Comparison of ENCODE assay signal across 17 cellular contexts in the genomic region with DNA sequence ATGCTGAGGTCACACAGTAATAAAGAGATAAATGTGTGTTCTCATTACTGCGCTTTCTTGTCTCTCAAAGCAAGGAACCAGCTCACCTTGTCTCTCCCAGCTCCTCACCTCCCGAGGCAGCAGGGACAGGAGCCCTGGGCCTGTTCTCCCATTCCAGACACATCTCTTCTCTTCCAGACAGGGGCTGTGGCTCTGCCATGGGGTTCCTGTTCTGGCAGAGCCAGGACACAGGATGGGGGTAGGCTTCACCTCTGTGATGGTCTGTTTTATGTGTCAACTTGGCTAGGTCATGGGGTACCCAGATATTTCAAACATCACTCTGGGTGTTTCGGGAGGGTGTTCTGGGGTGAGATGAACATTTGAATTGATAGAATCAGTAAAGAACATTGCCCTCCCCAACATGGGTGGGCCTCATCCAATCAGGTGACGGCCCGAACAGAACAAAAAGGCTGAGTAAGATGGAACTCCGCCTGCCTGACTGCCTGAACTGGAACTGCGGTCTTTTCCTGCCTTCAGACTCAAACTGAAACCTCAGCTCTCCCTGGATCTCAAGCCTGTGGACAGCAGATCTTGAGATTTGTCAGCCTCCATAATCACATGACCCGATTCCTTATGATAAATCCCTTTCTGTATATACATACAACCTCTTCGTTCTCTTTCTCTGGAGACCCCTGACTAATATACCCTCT. TPM values are rescaled to one million over a fixed set of nuclear protein-coding genes. Genes with fewer than 3 reads are reported as not detected.
A peak's percentile ranks its signal among the peaks of the same experiment; 100 is the strongest.
DNase-seq lines count a peak whose midpoint lies in the region; ATAC-seq and TF ChIP-seq lines count a peak whose summit lies in the region.
"Had no signal": no experiment of that assay in that cellular context is flagged by ENCODE, and none has a peak within 500 bp of the region (broad histone marks: within the 10 kb centered on the region; RNA-seq: fewer than 3 reads in every experiment).

No MANE protein-coding gene starts in this region.

- no peak overlapping the region for H3K4me3 Mint-ChIP-seq in activated CD8-positive, alpha-beta T cell treated with anti-CD3 and anti-CD28 coated beads, Interleukin-2, amount 10 ng/mL, durations not matched to agents 7 days and 5 days
- H3K4me3 Mint-ChIP-seq: CD14-positive monocyte; CD8-positive, alpha-beta T cell had no signal

- no peaks in the 10 kb centered on the region for H3K79me2 ChIP-seq in SK-N-SH (ENCODE audit: insufficient read depth)
- H3K79me2 ChIP-seq in osteoblast (ENCODE audit: insufficient read depth, low read length), result no peaks in the 10 kb centered on the region

- no peak for TF ChIP-seq CTCF in SK-N-SH (IDR thresholded peaks at IDR 0.05)
- TF ChIP-seq CTCF in osteoblast (IDR thresholded peaks at IDR 0.05; ENCODE audit: extremely low read depth, low read depth, low read length), result no peak

- H3K36me3 ChIP-seq in SK-N-SH (replicated peaks in 1 of 2; ENCODE audit: control insufficient read depth in 1 of 2, insufficient read depth in 2 of 2, low read length in 1 of 2), result no peaks in the 10 kb centered on the region
- no peaks in the 10 kb centered on the region for H3K36me3 ChIP-seq in osteoblast (ENCODE audit: insufficient read depth, low read length)

- no peaks in the 10 kb centered on the region for H4K20me1 ChIP-seq in SK-N-SH (ENCODE audit: insufficient read depth)
- no peaks in the 10 kb centered on the region for H4K20me1 ChIP-seq in osteoblast (ENCODE audit: insufficient read depth, low read length)

- TF ChIP-seq RAD21 in SK-N-SH (IDR thresholded peaks at IDR 0.05; ENCODE audit: low read length), result no peak

- peaks cover 0 to 14% of the 10 kb centered on the region in 2 experiments; a peak in 1 of 4 replicates for H3K4me1 ChIP-seq in SK-N-SH (ENCODE audit: control insufficient read depth in 1 of 2, insufficient read depth in 2 of 2, low read depth in 1 of 2, low read length in 1 of 2)
- H3K4me1 ChIP-seq in osteoblast (ENCODE audit: insufficient read depth, low read length), result peaks cover 8% of the 10 kb centered on the region

- H3K9me2 ChIP-seq in SK-N-SH, result no peaks in the 10 kb centered on the region

- no peak overlapping the region for H3K27ac Mint-ChIP-seq in activated CD8-positive, alpha-beta T cell treated with anti-CD3 and anti-CD28 coated beads, Interleukin-2, amount 10 ng/mL, durations not matched to agents 7 days and 5 days
- H3K27ac Mint-ChIP-seq: CD8-positive, alpha-beta T cell had no signal

- no peak overlapping the region for H3K4me3 ChIP-seq in SK-N-SH (ENCODE audit: low read depth in 2 of 2, low read length in 1 of 2)
- no peak overlapping the region for H3K4me3 ChIP-seq in osteoblast (ENCODE audit: insufficient read depth, low read length)

- no peaks in the 10 kb centered on the region for H3F3A ChIP-seq in SK-N-SH (replicated peaks; ENCODE audit: insufficient read depth)

- H3K27ac ChIP-seq in SK-N-SH (ENCODE audit: low read depth in 2 of 2, low read length in 1 of 2) (no peak overlapping the region), osteoblast (ENCODE audit: low read depth, low read length) (no peak overlapping the region)
- H3K27ac ChIP-seq: 22Rv1 had no signal

- no peak overlapping the region for H2AFZ ChIP-seq in SK-N-SH (ENCODE audit: low read depth)
- H2AFZ ChIP-seq in osteoblast (ENCODE audit: low read length), result no peak overlapping the region

- DNase-seq in SK-N-SH, result no peak
- peak; percentile 28 for DNase-seq in mesenteric fat pad (ENCODE audit: low spot score)
- DNase-seq in osteoblast (ENCODE audit: insufficient read length, low spot score, missing footprints), result peak; percentile 26
- peak; percentile 20 for DNase-seq in ureter (ENCODE audit: low spot score)
- DNase-seq in NCI-H1417 (lab: John Stamatoyannopoulos, UW), result no peak
- DNase-seq in NCI-H187 treated with DMSO at 0.1 percent for 48 hours (lab: John Stamatoyannopoulos, UW), result no peak
- DNase-seq in activated CD8-positive, alpha-beta T cell treated with anti-CD3 and anti-CD28 coated beads, Interleukin-2, amount 10 ng/mL, durations not matched to agents 7 days and 5 days, result no peak
- DNase-seq: COR-L47, DND-41, GDM1 had no signal

- TF ChIP-seq EP300 in SK-N-SH (IDR thresholded peaks at IDR 0.05; ENCODE audit: borderline replicate concordance in 1 of 2, low read depth in 1 of 2, low read length in 1 of 2), result no peak

- no peak overlapping the region for H3K9ac ChIP-seq in SK-N-SH

- CTCF ChIA-PET in SK-N-SH (lab: Yijun Ruan, JAX), result interaction anchor here (0.8 to 6.0 kb wide), 10 partner anchors 8 to 255 kb away, joined by 3 to 55 read pairs (median 6); no protein-coding TSS in a partner anchor
- CTCF ChIA-PET in activated CD8-positive, alpha-beta T cell treated with anti-CD3 and anti-CD28 coated beads, Interleukin-2, amount 10 ng/mL, durations not matched to agents 7 days and 5 days (lab: Charles Lee), result interaction anchor here (1.1 to 4.1 kb wide), 5 partner anchors 9 to 254 kb away, joined by 3 to 32 read pairs (median 5); no protein-coding TSS in a partner anchor

- POLR2A ChIA-PET in SK-N-SH (lab: Yijun Ruan, JAX), result no interaction called here
- POLR2A ChIA-PET in activated CD8-positive, alpha-beta T cell treated with anti-CD3 and anti-CD28 coated beads, Interleukin-2, amount 10 ng/mL, durations not matched to agents 7 days and 5 days (lab: Charles Lee), result no interaction called here

- no peaks in the 10 kb centered on the region for H3K9me3 Mint-ChIP-seq in activated CD8-positive, alpha-beta T cell treated with anti-CD3 and anti-CD28 coated beads, Interleukin-2, amount 10 ng/mL, durations not matched to agents 7 days and 5 days (ENCODE audit: insufficient read depth)
- H3K9me3 Mint-ChIP-seq: CD8-positive, alpha-beta T cell had no signal

- H3K4me1 Mint-ChIP-seq in activated CD8-positive, alpha-beta T cell treated with anti-CD3 and anti-CD28 coated beads, Interleukin-2, amount 10 ng/mL, durations not matched to agents 7 days and 5 days (ENCODE audit: low read depth), result peaks cover 5% of the 10 kb centered on the region
- H3K4me1 Mint-ChIP-seq: CD14-positive monocyte had no signal

- peaks cover 2% of the 10 kb centered on the region for H3K27me3 Mint-ChIP-seq in activated CD8-positive, alpha-beta T cell treated with anti-CD3 and anti-CD28 coated beads, Interleukin-2, amount 10 ng/mL, durations not matched to agents 7 days and 5 days (ENCODE audit: low read depth)

- 79% methylated on average over 8 of the region's 9 CpGs for WGBS in SK-N-SH (ENCODE audit: low lambda C conversion rate)

- ATAC-seq in SK-N-SH treated with all-trans-retinoic acid at 6 μM for 48 hours, result no peak
- no peak for ATAC-seq in activated CD8-positive, alpha-beta T cell treated with anti-CD3 and anti-CD28 coated beads, Interleukin-2, amount 10 ng/mL, durations not matched to agents 7 days and 5 days
- ATAC-seq: CD8-positive, alpha-beta T cell; HCT116 had no signal

- H3K9me3 ChIP-seq in SK-N-SH, result no peaks in the 10 kb centered on the region
- no peaks in the 10 kb centered on the region for H3K9me3 ChIP-seq in osteoblast (ENCODE audit: low read depth, low read length)

- peaks cover 2% of the 10 kb centered on the region for H3K36me3 Mint-ChIP-seq in activated CD8-positive, alpha-beta T cell treated with anti-CD3 and anti-CD28 coated beads, Interleukin-2, amount 10 ng/mL, durations not matched to agents 7 days and 5 days (ENCODE audit: low read depth)
- H3K36me3 Mint-ChIP-seq: CD14-positive monocyte; CD8-positive, alpha-beta T cell had no signal

- H3K27me3 ChIP-seq in SK-N-SH (ENCODE audit: insufficient read depth) (no peaks in the 10 kb centered on the region), osteoblast (ENCODE audit: insufficient read depth, low read length) (peaks cover 3% of the 10 kb centered on the region)

- H3K4me2 ChIP-seq in SK-N-SH, result no peak overlapping the region
- H3K4me2 ChIP-seq in osteoblast (ENCODE audit: insufficient read depth, low read length), result no peak overlapping the region

TF ChIP-seq in SK-N-SH treated with all-trans-retinoic acid at 6 μM for 48 hours, 23 proteins besides CTCF, POLR2A, EP300 and RAD21:
- peak; percentile 76 for TF ChIP-seq ZNF70 (CRISPR knock-in tag; IDR thresholded peaks at IDR 0.05)
- no peak for TF ChIP-seq ZNF565 (CRISPR knock-in tag; conservative IDR thresholded peaks at IDR 0.05; ENCODE audit: low read depth)

TF ChIP-seq in SK-N-SH, 30 proteins besides CTCF, POLR2A, EP300 and RAD21 (continues in another document):
- TF ChIP-seq TEAD4 (IDR thresholded peaks at IDR 0.05; ENCODE audit: borderline replicate concordance, insufficient read depth) (no peak), FOSL2 (IDR thresholded peaks at IDR 0.05; ENCODE audit: borderline replicate concordance, low read depth) (no peak), RCOR1 (IDR thresholded peaks at IDR 0.05; ENCODE audit: low read length) (no peak), MXI1 (IDR thresholded peaks at IDR 0.05; ENCODE audit: low read depth, low read length) (no peak), JUND (IDR thresholded peaks at IDR 0.05) (no peak)

RNA-seq across cellular contexts. Expression of gene VSIG10L2, which starts 2.0 kb away (rescaled TPM):
- polyA plus RNA-seq in SK-N-SH (2012; rRNA removed), result 0.02 and 0.16 TPM in 2 replicates
- polyA plus RNA-seq in SK-N-SH (2012; cell fraction: cytosol; rRNA removed), result 0.01 and 0.05 TPM in 2 replicates
- 0.16 and 0.85 TPM in 2 replicates for polyA plus RNA-seq in SK-N-SH (2012; cell fraction: nucleus; rRNA removed)
- total RNA-seq in mesenteric fat pad (not detected), osteoblast (not detected in 2 replicates), ureter (0.75 TPM)
- total RNA-seq in activated CD8-positive, alpha-beta T cell treated with anti-CD3 and anti-CD28 coated beads, Interleukin-2, amount 10 ng/mL, durations not matched to agents 7 days and 5 days, result not detected
- total RNA-seq: A673; CD8-positive, alpha-beta T cell had no signal
- polyA plus RNA-seq: BJ, CD14-positive monocyte had no signal

RNA-seq across cellular contexts. Expression of gene DDX25, which starts 39.5 kb away (rescaled TPM):
- polyA plus RNA-seq in SK-N-SH (2012; rRNA removed), result 0.12 and 0.39 TPM in 2 replicates
- 0.24 and 0.42 TPM in 2 replicates for polyA plus RNA-seq in SK-N-SH (2012; cell fraction: cytosol; rRNA removed)
- polyA plus RNA-seq in SK-N-SH (2012; cell fraction: nucleus; rRNA removed), result 0.29 TPM in 2 replicates
- total RNA-seq in mesenteric fat pad (not detected), osteoblast (under 0.01 TPM in 1 of 2 replicates, not detected in the other), ureter (not detected)
- not detected for total RNA-seq in activated CD8-positive, alpha-beta T cell treated with anti-CD3 and anti-CD28 coated beads, Interleukin-2, amount 10 ng/mL, durations not matched to agents 7 days and 5 days
- polyA plus RNA-seq: BJ, CD14-positive monocyte had no signal

RNA-seq across cellular contexts. Expression of gene PUS3, which starts 40.8 kb away (rescaled TPM):
- polyA plus RNA-seq in SK-N-SH (2012; rRNA removed), result 7.0 and 8.3 TPM in 2 replicates
- polyA plus RNA-seq in SK-N-SH (2012; cell fraction: cytosol; rRNA removed), result 9.7 and 11.4 TPM in 2 replicates
- 3.1 and 5.0 TPM in 2 replicates for polyA plus RNA-seq in SK-N-SH (2012; cell fraction: nucleus; rRNA removed)
- total RNA-seq in mesenteric fat pad (12.1 TPM), osteoblast (13.6 and 14.1 TPM in 2 replicates), ureter (14.8 TPM)
- 10 to 100 TPM; 11.9 to 16.0 TPM for total RNA-seq in activated CD8-positive, alpha-beta T cell treated with anti-CD3 and anti-CD28 coated beads, Interleukin-2, amount 10 ng/mL, durations not matched to agents 7 days and 5 days

RNA-seq across cellular contexts. Expression of gene HYLS1, which starts 56.3 kb away (rescaled TPM):
- 1.3 and 1.4 TPM in 2 replicates for polyA plus RNA-seq in SK-N-SH (2012; rRNA removed)
- 1.9 TPM in 2 replicates for polyA plus RNA-seq in SK-N-SH (2012; cell fraction: cytosol; rRNA removed)
- 1.00 and 1.6 TPM in 2 replicates for polyA plus RNA-seq in SK-N-SH (2012; cell fraction: nucleus; rRNA removed)
- 3.7 TPM for total RNA-seq in mesenteric fat pad
- 5.8 and 6.8 TPM in 2 replicates for total RNA-seq in osteoblast
- total RNA-seq in ureter, result 2.7 TPM
- total RNA-seq in activated CD8-positive, alpha-beta T cell treated with anti-CD3 and anti-CD28 coated beads, Interleukin-2, amount 10 ng/mL, durations not matched to agents 7 days and 5 days, result 10 to 100 TPM; 11.1 to 11.7 TPM

Comparison
In these comparisons a context has a peak if more than half of its experiments do, and no peak if none do; other contexts are left out.
1. DNase-seq: peak in mesenteric fat pad (single experiment), osteoblast (single experiment) and ureter (single experiment); none in SK-N-SH (single experiment), NCI-H1417 (0 of 3), NCI-H187 treated with DMSO at 0.1 percent for 48 hours (single experiment) and activated CD8-positive, alpha-beta T cell treated with anti-CD3 and anti-CD28 coated beads, Interleukin-2, amount 10 ng/mL, durations not matched to agents 7 days and 5 days (single experiment).